ENCODE assay signal across 8 cellular contexts in the genomic region with DNA sequence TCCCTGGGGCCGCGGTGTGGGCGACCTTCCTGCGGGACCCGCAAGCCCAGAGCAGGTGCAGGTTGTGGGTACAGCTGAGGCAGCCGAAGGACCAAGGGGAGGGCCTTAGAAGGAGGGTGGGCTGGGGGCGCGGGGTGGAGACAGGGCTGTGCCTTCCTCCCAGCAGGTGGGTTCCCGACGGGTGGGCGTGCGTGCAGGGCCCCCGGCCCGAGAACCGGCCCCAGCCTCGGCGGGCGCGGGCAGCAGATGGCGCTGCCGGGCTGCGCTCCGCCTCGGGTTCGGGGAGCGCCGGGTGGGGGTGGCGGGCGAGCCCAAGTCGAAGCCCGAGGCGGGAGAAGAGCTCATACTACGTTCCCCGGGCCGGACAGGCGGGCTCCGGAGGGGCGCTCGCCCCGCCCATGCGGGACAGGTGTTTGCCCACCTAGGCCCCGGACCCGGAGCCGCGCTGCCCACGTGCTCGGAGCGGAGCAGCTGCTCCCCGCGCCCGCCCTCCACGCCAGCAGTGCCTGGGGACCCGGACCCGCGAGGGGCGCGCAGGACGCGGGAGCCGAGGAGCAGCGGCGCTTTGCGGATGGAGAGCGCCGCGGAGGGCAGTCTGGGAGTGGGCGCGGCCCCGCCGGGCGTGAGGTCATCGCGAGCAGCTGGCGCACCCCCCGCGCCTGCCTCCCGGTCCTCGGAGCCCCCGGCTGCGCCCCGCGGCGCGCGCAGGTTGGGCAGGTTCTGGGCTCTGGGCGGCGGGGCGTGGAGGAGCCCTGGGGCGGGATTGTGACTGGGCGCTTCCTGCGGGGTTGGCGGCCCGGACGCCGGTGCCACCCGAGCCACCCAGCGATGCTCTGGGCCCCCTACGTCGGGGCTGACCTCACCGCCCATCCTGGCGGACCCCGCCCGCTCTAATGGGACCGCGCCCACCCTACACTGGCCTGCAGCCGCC. TPM values are rescaled to one million over a fixed set of nuclear protein-coding genes. Genes with fewer than 3 reads are reported as not detected.
A peak's percentile ranks its signal among the peaks of the same experiment; 100 is the strongest.
DNase-seq lines count a peak whose midpoint lies in the region; ATAC-seq and TF ChIP-seq lines count a peak whose summit lies in the region.

No MANE protein-coding gene starts in this region.

- H3K4me1 ChIP-seq in Caco-2 (peaks cover 13% of the 10 kb centered on the region), HUES64 (ENCODE audit: insufficient read depth, low read length) (no peaks in the 10 kb centered on the region), liver (ENCODE audit: control insufficient read depth in 4 of 4, insufficient read depth in 4 of 4, low read length in 3 of 4) (peaks cover 2 to 27% (median 13%) of the 10 kb centered on the region in 4 donors)

- peak overlapping the region; percentile 70 for H3K4me3 Mint-ChIP-seq in Caco-2 (ENCODE audit: unreplicated experiment)
- H3K4me3 Mint-ChIP-seq in T-helper 17 cell: peak overlapping the region; percentile 66

- H3K4me1 Mint-ChIP-seq in Caco-2 (ENCODE audit: low read depth, unreplicated experiment): no peaks in the 10 kb centered on the region
- peaks cover 4% of the 10 kb centered on the region for H3K4me1 Mint-ChIP-seq in T-helper 17 cell

- peak; percentile 79 for ATAC-seq in T-helper 17 cell
- no peak for ATAC-seq in HG02678 (IDR thresholded peaks at IDR 0.05; ENCODE audit: unreplicated experiment)

- H3K4me3 ChIP-seq in Caco-2 (ENCODE audit: low read depth, low read length) (peak overlapping the region; percentile 48), HUES64 (ENCODE audit: low read length) (peak overlapping the region; percentile 51), choroid plexus epithelial cell (ENCODE audit: low read depth, low read length) (no peak overlapping the region), liver (ENCODE audit: low read depth in 1 of 3, low read length in 3 of 3) (peak overlapping the region in 1 of 3 donors; percentile 31)

- TF ChIP-seq CTCF in Caco-2 (IDR thresholded peaks at IDR 0.05; ENCODE audit: insufficient read depth in 1 of 2, low read depth in 1 of 2, low read length in 1 of 2, severe bottlenecking in 1 of 2, unreplicated experiment in 1 of 2): peak; percentile 58 to 78
- TF ChIP-seq CTCF in choroid plexus epithelial cell (conservative IDR thresholded peaks at IDR 0.05; ENCODE audit: low read depth, low read length): peak; percentile 32
- peak; percentile 59 for TF ChIP-seq CTCF in liver (IDR thresholded peaks at IDR 0.05; ENCODE audit: low read depth, low read length, missing input control)

- CTCF ChIA-PET in Caco-2 (lab: Charles Lee): interaction anchor here (0.6 to 2.4 kb wide), 20 partner anchors 9 to 655 kb away, joined by 3 to 138 read pairs (median 5); a partner anchor contains a TSS

- TF ChIP-seq RAD21 in liver (IDR thresholded peaks at IDR 0.05): peak; percentile 53 to 67

- H3K9ac ChIP-seq in HUES64 (ENCODE audit: low read depth, low read length) (no peak overlapping the region), liver (ENCODE audit: low read depth in 1 of 2, low read length in 2 of 2) (no peak overlapping the region)

- no peaks in the 10 kb centered on the region for H3K9me3 Mint-ChIP-seq in Caco-2 (ENCODE audit: unreplicated experiment)

- H3K9me3 ChIP-seq in Caco-2: no peaks in the 10 kb centered on the region
- H3K9me3 ChIP-seq in HUES64 (ENCODE audit: insufficient read depth, low read depth, low read length): no peaks in the 10 kb centered on the region
- no peaks in the 10 kb centered on the region for H3K9me3 ChIP-seq in T-helper 17 cell (ENCODE audit: control insufficient read depth, low read length, poor library complexity, severe bottlenecking)
- H3K9me3 ChIP-seq in liver (ENCODE audit: control insufficient read depth in 4 of 4, low read length in 3 of 4): no peaks in the 10 kb centered on the region

- intact Hi-C loops in Caco-2 (cut with micrococcal nuclease; ENCODE audit: unreplicated experiment): loop anchor here (1.0 kb wide), 1 partner anchor 28 kb away; no protein-coding TSS in a partner anchor

- no peaks in the 10 kb centered on the region for H3K36me3 Mint-ChIP-seq in Caco-2 (ENCODE audit: insufficient read depth, unreplicated experiment)
- no peaks in the 10 kb centered on the region for H3K36me3 Mint-ChIP-seq in T-helper 17 cell (ENCODE audit: low read depth)

- WGBS in HUES64: 2% methylated on average over 106 of the region's 106 CpGs
- WGBS in liver: 3% methylated on average over 106 of the region's 106 CpGs

- H3K27ac Mint-ChIP-seq in Caco-2 (ENCODE audit: unreplicated experiment): no peak overlapping the region
- H3K27ac Mint-ChIP-seq in T-helper 17 cell: no peak overlapping the region

- H3K36me3 ChIP-seq in Caco-2 (ENCODE audit: control insufficient read depth, insufficient read depth, low read length): no peaks in the 10 kb centered on the region
- no peaks in the 10 kb centered on the region for H3K36me3 ChIP-seq in HUES64 (ENCODE audit: insufficient read depth, low read length)
- no peaks in the 10 kb centered on the region for H3K36me3 ChIP-seq in liver (ENCODE audit: control insufficient read depth in 4 of 4, insufficient read depth in 3 of 4, low read depth in 1 of 4, low read length in 3 of 4)

- H3K27me3 Mint-ChIP-seq in Caco-2 (ENCODE audit: insufficient read depth, unreplicated experiment) (peaks cover 2% of the 10 kb centered on the region), T-helper 17 cell (peaks cover 22% of the 10 kb centered on the region)

- no peak overlapping the region for H3K27ac ChIP-seq in HUES64 (ENCODE audit: low read depth, low read length)
- no peak overlapping the region for H3K27ac ChIP-seq in liver (ENCODE audit: low read depth in 1 of 2, low read length in 2 of 2)

- POLR2A ChIA-PET in Caco-2 (lab: Charles Lee): interaction anchor here (0.6 to 0.9 kb wide), 2 partner anchors 26 to 482 kb away, joined by 4 read pairs; a partner anchor contains a TSS

- no TSS peak for BruUV-seq in Caco-2 (replicated peaks; lab: Mats Ljungman, UMichigan)

- DNase-seq in Caco-2: peak in 1 of 2 experiments; percentile 75
- peak; percentile 39 to 45 (median 43) for DNase-seq in T-helper 17 cell
- peak; percentile 25 for DNase-seq in choroid plexus epithelial cell (ENCODE audit: low read depth)
- peak; percentile 26 to 32 for DNase-seq in stimulated activated CD8-positive, alpha-beta memory T cell treated with anti-CD3 and anti-CD28 coated beads, Interleukin-2, amount 100 ng/mL, for 48 hours (ENCODE audit: low read depth in 2 of 2)
- DNase-seq in islet precursor cell: no peak

- H3K27me3 ChIP-seq in Caco-2 (replicated peaks; ENCODE audit: control insufficient read depth, insufficient read depth, low read length) (peaks cover 2% of the 10 kb centered on the region; the same call in 1 of the 2 replicates), HUES64 (ENCODE audit: insufficient read depth, low read length) (peaks cover 68% of the 10 kb centered on the region), liver (ENCODE audit: control insufficient read depth in 4 of 4, insufficient read depth in 4 of 4, low read length in 3 of 4) (peaks cover 0 to 2% (median 0%) of the 10 kb centered on the region in 4 donors)

TF ChIP-seq in liver, 16 proteins besides CTCF, POLR2A, EP300 and RAD21 (continues in another document):
- TF ChIP-seq, protein P1, sequence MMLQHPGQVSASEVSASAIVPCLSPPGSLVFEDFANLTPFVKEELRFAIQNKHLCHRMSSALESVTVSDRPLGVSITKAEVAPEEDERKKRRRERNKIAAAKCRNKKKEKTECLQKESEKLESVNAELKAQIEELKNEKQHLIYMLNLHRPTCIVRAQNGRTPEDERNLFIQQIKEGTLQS (IDR thresholded peaks at IDR 0.05): no peak
- TF ChIP-seq, protein P2, sequence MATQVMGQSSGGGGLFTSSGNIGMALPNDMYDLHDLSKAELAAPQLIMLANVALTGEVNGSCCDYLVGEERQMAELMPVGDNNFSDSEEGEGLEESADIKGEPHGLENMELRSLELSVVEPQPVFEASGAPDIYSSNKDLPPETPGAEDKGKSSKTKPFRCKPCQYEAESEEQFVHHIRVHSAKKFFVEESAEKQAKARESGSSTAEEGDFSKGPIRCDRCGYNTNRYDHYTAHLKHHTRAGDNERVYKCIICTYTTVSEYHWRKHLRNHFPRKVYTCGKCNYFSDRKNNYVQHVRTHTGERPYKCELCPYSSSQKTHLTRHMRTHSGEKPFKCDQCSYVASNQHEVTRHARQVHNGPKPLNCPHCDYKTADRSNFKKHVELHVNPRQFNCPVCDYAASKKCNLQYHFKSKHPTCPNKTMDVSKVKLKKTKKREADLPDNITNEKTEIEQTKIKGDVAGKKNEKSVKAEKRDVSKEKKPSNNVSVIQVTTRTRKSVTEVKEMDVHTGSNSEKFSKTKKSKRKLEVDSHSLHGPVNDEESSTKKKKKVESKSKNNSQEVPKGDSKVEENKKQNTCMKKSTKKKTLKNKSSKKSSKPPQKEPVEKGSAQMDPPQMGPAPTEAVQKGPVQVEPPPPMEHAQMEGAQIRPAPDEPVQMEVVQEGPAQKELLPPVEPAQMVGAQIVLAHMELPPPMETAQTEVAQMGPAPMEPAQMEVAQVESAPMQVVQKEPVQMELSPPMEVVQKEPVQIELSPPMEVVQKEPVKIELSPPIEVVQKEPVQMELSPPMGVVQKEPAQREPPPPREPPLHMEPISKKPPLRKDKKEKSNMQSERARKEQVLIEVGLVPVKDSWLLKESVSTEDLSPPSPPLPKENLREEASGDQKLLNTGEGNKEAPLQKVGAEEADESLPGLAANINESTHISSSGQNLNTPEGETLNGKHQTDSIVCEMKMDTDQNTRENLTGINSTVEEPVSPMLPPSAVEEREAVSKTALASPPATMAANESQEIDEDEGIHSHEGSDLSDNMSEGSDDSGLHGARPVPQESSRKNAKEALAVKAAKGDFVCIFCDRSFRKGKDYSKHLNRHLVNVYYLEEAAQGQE (IDR thresholded peaks at IDR 0.05): no peak
- TF ChIP-seq YY1 (IDR thresholded peaks at IDR 0.05): no peak
- no peak for TF ChIP-seq HNF4A (conservative IDR thresholded peaks at IDR 0.05)
- no peak for TF ChIP-seq TAF1 (conservative IDR thresholded peaks at IDR 0.05)
- TF ChIP-seq GABPA (IDR thresholded peaks at IDR 0.05 in 1 of 2, conservative IDR thresholded peaks at IDR 0.05 in 1 of 2): no peak
- TF ChIP-seq HNF4G (IDR thresholded peaks at IDR 0.05): no peak

RNA-seq across cellular contexts. Expression of a gene that starts 25.3 kb away (rescaled TPM):
- total RNA-seq in Caco-2 (2022) (7.7 and 12.1 TPM in 2 replicates), T-helper 17 cell (10 to 100 TPM; 79.5 to 90.1 TPM), liver (under 1 TPM; 0.09 to 0.33 TPM)
- 1.2 TPM for polyA plus RNA-seq in HUES64 (2013, experiment 1 of 2)
- polyA plus RNA-seq in HUES64 (2013, experiment 2 of 2): 1.8 TPM
- polyA plus RNA-seq in liver: under 1 TPM; 0.06 to 0.33 TPM

RNA-seq across cellular contexts. Expression of a gene that starts 38.3 kb away (rescaled TPM):
- not detected in 2 replicates for total RNA-seq in Caco-2 (2022)
- not detected for polyA plus RNA-seq in HUES64 (2013, experiment 1 of 2)
- not detected for polyA plus RNA-seq in HUES64 (2013, experiment 2 of 2)
- not detected for total RNA-seq in T-helper 17 cell
- total RNA-seq in liver: not detected
- not detected for polyA plus RNA-seq in liver

RNA-seq across cellular contexts. Expression of a gene that starts 51.3 kb away (rescaled TPM):
- not detected in 2 replicates for total RNA-seq in Caco-2 (2022)
- not detected for polyA plus RNA-seq in HUES64 (2013, experiment 1 of 2)
- polyA plus RNA-seq in HUES64 (2013, experiment 2 of 2): not detected
- not detected for total RNA-seq in T-helper 17 cell
- total RNA-seq in liver: not detected
- under 1 TPM in 1 of 2 donors, not detected in 1; 0.08 TPM for polyA plus RNA-seq in liver
